ENCODE assay signal across 10 cellular contexts in genomic region chr5:172740483-172741205, GRCh38. TPM values are rescaled to one million over a fixed set of nuclear protein-coding genes. Genes with fewer than 3 reads are reported as not detected.
DNase-seq lines count a peak whose midpoint lies in the region; ATAC-seq and TF ChIP-seq lines count a peak whose summit lies in the region.
"Had no signal": no experiment of that assay in that cellular context is flagged by ENCODE, and none has a peak within 500 bp of the region (broad histone marks: within the 10 kb centered on the region; RNA-seq: fewer than 3 reads in every experiment).

No MANE protein-coding gene starts in this region.

- H3K9me3 ChIP-seq in RWPE2 (ENCODE audit: severe bottlenecking) (no peaks in the 10 kb centered on the region), prostate gland (no peaks in the 10 kb centered on the region)

- H3K27ac ChIP-seq in RWPE2 (ENCODE audit: poor library complexity, severe bottlenecking) = peak overlapping the region; percentile 29
- H3K27ac ChIP-seq in prostate gland = peak overlapping the region; percentile 29 to 30

- peak; percentile 99 for ATAC-seq in RWPE2 (ENCODE audit: low read depth)
- ATAC-seq in activated naive CD8-positive, alpha-beta T cell treated with anti-CD3 and anti-CD28 coated beads, Interleukin-2, amount 50 U/mL, for 24 hours = no peak

- H3K36me3 ChIP-seq in RWPE2 (ENCODE audit: low read depth) (no peaks in the 10 kb centered on the region), prostate gland (no peaks in the 10 kb centered on the region), H7 (replicated peaks; ENCODE audit: control insufficient read depth, insufficient read depth, low read length) (no peaks in the 10 kb centered on the region)

- no peaks in the 10 kb centered on the region for H3K9me3 Mint-ChIP-seq in activated naive CD8-positive, alpha-beta T cell treated with anti-CD3 and anti-CD28 coated beads, Interleukin-2, amount 50 U/mL, for 24 hours

- H3K4me3 ChIP-seq in RWPE2 (ENCODE audit: severe bottlenecking) (no peak overlapping the region), prostate gland (no peak overlapping the region), H7 (ENCODE audit: insufficient read depth, low read depth, low read length) (no peak overlapping the region)

- H3K4me1 ChIP-seq in RWPE2 (ENCODE audit: insufficient read depth, poor library complexity, severe bottlenecking) (peaks cover 9% of the 10 kb centered on the region), prostate gland (replicated peaks) (no peaks in the 10 kb centered on the region)

- H3K27me3 ChIP-seq in RWPE2 (ENCODE audit: insufficient read depth, poor library complexity, severe bottlenecking) (no peaks in the 10 kb centered on the region), prostate gland (replicated peaks; ENCODE audit: insufficient read depth) (no peaks in the 10 kb centered on the region), H7 (ENCODE audit: control insufficient read depth, insufficient read depth, low read length) (no peaks in the 10 kb centered on the region)

- DNase-seq in Caki2 (ENCODE audit: low read depth) (peak; percentile 32), RWPE2 (ENCODE audit: low spot score) (no peak), fibroblast of the conjunctiva (ENCODE audit: low read depth) (peak; percentile 86), prostate gland (ENCODE audit: low spot score) (peak; percentile 49), NCI-H2107 (lab: John Stamatoyannopoulos, UW) (no peak), GDM1 (lab: John Stamatoyannopoulos, UW) (no peak), H7 (no peak)
- DNase-seq in activated naive CD8-positive, alpha-beta T cell treated with anti-CD3 and anti-CD28 coated beads, Interleukin-2, amount 50 U/mL, for 24 hours = no peak
- DNase-seq: activated gamma-delta T cell treated with Interleukin-2 at 50 U/mL for 16 hours, NCI-H187 treated with DMSO at 0.1 percent for 48 hours had no signal

- WGBS in prostate gland = 52% methylated on average over 15 of the region's 15 CpGs

- in situ Hi-C loops in Caki2 (cut with HindIII; ENCODE audit: low pct_unique_long_range_greater_than_20kb, low sequenced_read_pairs) = no loop called here

- no peak overlapping the region for H3K27ac Mint-ChIP-seq in activated naive CD8-positive, alpha-beta T cell treated with anti-CD3 and anti-CD28 coated beads, Interleukin-2, amount 50 U/mL, for 24 hours

- peaks cover 7% of the 10 kb centered on the region for H3K4me1 Mint-ChIP-seq in activated naive CD8-positive, alpha-beta T cell treated with anti-CD3 and anti-CD28 coated beads, Interleukin-2, amount 50 U/mL, for 24 hours

- H3K4me3 Mint-ChIP-seq in activated naive CD8-positive, alpha-beta T cell treated with anti-CD3 and anti-CD28 coated beads, Interleukin-2, amount 50 U/mL, for 24 hours = no peak overlapping the region

- no peaks in the 10 kb centered on the region for H3K27me3 Mint-ChIP-seq in activated naive CD8-positive, alpha-beta T cell treated with anti-CD3 and anti-CD28 coated beads, Interleukin-2, amount 50 U/mL, for 24 hours

- TF ChIP-seq CTCF in RWPE2 (IDR thresholded peaks at IDR 0.05; ENCODE audit: poor library complexity, severe bottlenecking) (no peak), prostate gland (IDR thresholded peaks at IDR 0.05) (no peak)

- intact Hi-C loops in prostate gland (cut with DNase I) = no loop called here

- no peaks in the 10 kb centered on the region for H3K36me3 Mint-ChIP-seq in activated naive CD8-positive, alpha-beta T cell treated with anti-CD3 and anti-CD28 coated beads, Interleukin-2, amount 50 U/mL, for 24 hours (ENCODE audit: low read depth)

- TF ChIP-seq POLR2A in prostate gland (IDR thresholded peaks at IDR 0.05) = no peak

RNA-seq across cellular contexts. Expression of gene DUSP1, which starts 30.4 kb away (rescaled TPM):
- total RNA-seq in Caki2 (2014; rRNA removed; shearing (Covaris generic); ENCODE audit: low replicate concordance) = 143 and 159 TPM in 2 replicates
- 100 to 1,000 TPM; 559 to 659 TPM for total RNA-seq in prostate gland
- total RNA-seq in H7 (2014; rRNA removed; shearing (Covaris generic)) = 11.5 and 15.4 TPM in 2 replicates

Comparison
In these comparisons a context has a peak if more than half of its experiments do, and no peak if none do; other contexts are left out.
1. DNase-seq: peak in Caki2 (single experiment), fibroblast of the conjunctiva (single experiment) and prostate gland (single experiment); none in RWPE2 (single experiment), activated naive CD8-positive, alpha-beta T cell treated with anti-CD3 and anti-CD28 coated beads, Interleukin-2, amount 50 U/mL, for 24 hours (single experiment), NCI-H2107 (single experiment), GDM1 (single experiment) and H7 (single experiment).